ENCODE assay signal across 1 cellular context in the genomic region with DNA sequence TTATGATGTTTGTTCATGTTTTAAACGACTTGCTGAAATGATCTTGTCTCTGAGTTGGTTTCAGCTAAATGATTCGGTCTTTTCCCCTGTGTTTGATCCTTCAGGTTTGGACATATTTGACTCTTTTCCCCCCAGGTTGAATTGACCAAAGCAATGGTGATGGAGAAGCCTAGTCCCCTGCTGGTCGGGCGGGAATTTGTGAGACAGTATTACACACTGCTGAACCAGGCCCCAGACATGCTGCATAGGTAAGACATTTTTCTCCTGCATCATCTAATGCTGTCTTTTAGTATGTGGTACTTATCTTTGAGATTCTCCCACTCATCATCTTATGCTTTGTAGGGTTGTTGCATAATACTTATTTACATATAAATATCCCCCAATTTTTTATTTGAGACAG.
TF ChIP-seq lines count a peak whose summit lies in the region.

No MANE protein-coding gene starts in this region.

TF ChIP-seq in HepG2, 621 proteins besides CTCF, POLR2A, EP300 and RAD21:
- TF ChIP-seq NRL (CRISPR knock-in tag; IDR thresholded peaks at IDR 0.05; ENCODE audit: borderline replicate concordance): no peak
